10 cellular contexts compared by ENCODE assay signal in genomic region chr10:77416327-77417135, GRCh38.
DNase-seq lines count a peak whose midpoint lies in the region; ATAC-seq and TF ChIP-seq lines count a peak whose summit lies in the region.
"Had no signal": no experiment of that assay in that cellular context is flagged by ENCODE, and none has a peak within 500 bp of the region (broad histone marks: within the 10 kb centered on the region; RNA-seq: fewer than 3 reads in every experiment).

No MANE protein-coding gene starts in this region.

- ATAC-seq in naive thymus-derived CD4-positive, alpha-beta T cell, result no peak

- peaks cover 6% of the 10 kb centered on the region for H3K27me3 Mint-ChIP-seq in type B pancreatic cell
- peaks cover 0 to 6% (median 0%) of the 10 kb centered on the region in 5 donors for H3K27me3 Mint-ChIP-seq in naive thymus-derived CD4-positive, alpha-beta T cell

- peaks cover 29% of the 10 kb centered on the region for H3K4me1 Mint-ChIP-seq in type B pancreatic cell (ENCODE audit: unreplicated experiment)
- no peaks in the 10 kb centered on the region for H3K4me1 Mint-ChIP-seq in naive thymus-derived CD4-positive, alpha-beta T cell

- H3K36me3 ChIP-seq in ascending aorta, result no peaks in the 10 kb centered on the region
- no peaks in the 10 kb centered on the region for H3K36me3 ChIP-seq in naive thymus-derived CD4-positive, alpha-beta T cell (ENCODE audit: control insufficient read depth in 2 of 3, insufficient read depth in 3 of 3, low read length in 3 of 3)

- no peak for TF ChIP-seq POLR2A in lower leg skin (IDR thresholded peaks at IDR 0.05)

- intact Hi-C loops in ascending aorta (cut with DNase I), result loop anchor here (10.0 kb wide), 1 partner anchor 402 kb away; no protein-coding TSS in a partner anchor
- intact Hi-C loops in naive thymus-derived CD4-positive, alpha-beta T cell (cut with micrococcal nuclease), result no loop called here
- intact Hi-C loops in lower leg skin (cut with DNase I; ENCODE audit: low total_unique reads), result no loop called here

- H3K27me3 ChIP-seq in ascending aorta, result no peaks in the 10 kb centered on the region
- H3K27me3 ChIP-seq in naive thymus-derived CD4-positive, alpha-beta T cell (ENCODE audit: control insufficient read depth in 2 of 2, insufficient read depth in 2 of 2, low read length in 2 of 2), result no peaks in the 10 kb centered on the region

- H3K9me3 ChIP-seq in ascending aorta, result no peaks in the 10 kb centered on the region
- H3K9me3 ChIP-seq in naive thymus-derived CD4-positive, alpha-beta T cell (ENCODE audit: control insufficient read depth in 2 of 3, low read length in 3 of 3), result no peaks in the 10 kb centered on the region

- H3K36me3 Mint-ChIP-seq in type B pancreatic cell, result no peaks in the 10 kb centered on the region
- no peaks in the 10 kb centered on the region for H3K36me3 Mint-ChIP-seq in naive thymus-derived CD4-positive, alpha-beta T cell

- H3K4me3 Mint-ChIP-seq in type B pancreatic cell, result no peak overlapping the region
- H3K4me3 Mint-ChIP-seq in naive thymus-derived CD4-positive, alpha-beta T cell, result no peak overlapping the region

- no peaks in the 10 kb centered on the region for H3K9me3 Mint-ChIP-seq in type B pancreatic cell
- no peaks in the 10 kb centered on the region for H3K9me3 Mint-ChIP-seq in naive thymus-derived CD4-positive, alpha-beta T cell

- TF ChIP-seq CTCF in ascending aorta (IDR thresholded peaks at IDR 0.05) (no peak), type B pancreatic cell (conservative IDR thresholded peaks at IDR 0.05) (no peak), lower leg skin (IDR thresholded peaks at IDR 0.05) (no peak)

- DNase-seq in H4 (ENCODE audit: low spot score) (peak; percentile 83), ascending aorta (ENCODE audit: low spot score in 2 of 2) (peak in 1 of 2 donors; percentile 74), islet precursor cell (peak; percentile 78), type B pancreatic cell (ENCODE audit: extremely low spot score, unreplicated experiment) (no peak), HPDE6-E6E7 (ENCODE audit: extremely low spot score) (no peak), middle frontal gyrus (ENCODE audit: extremely low spot score, low spot score) (no peak), lower leg skin (ENCODE audit: low spot score in 2 of 2) (no peak)
- DNase-seq in naive thymus-derived CD4-positive, alpha-beta T cell, result no peak
- DNase-seq: activated CD4-positive, alpha-beta T cell treated with anti-CD3 and anti-CD28 coated beads, Interleukin-2, amount 50 U/mL, for 1 hour; glutamatergic neuron had no signal

- peak overlapping the region; percentile 93 to 98 for H3K27ac ChIP-seq in ascending aorta
- H3K27ac ChIP-seq in naive thymus-derived CD4-positive, alpha-beta T cell (ENCODE audit: low read depth, low read length), result no peak overlapping the region

- H3K27ac Mint-ChIP-seq in type B pancreatic cell, result peak overlapping the region; percentile 19
- H3K27ac Mint-ChIP-seq in naive thymus-derived CD4-positive, alpha-beta T cell, result no peak overlapping the region

- H3K4me1 ChIP-seq in ascending aorta, result peaks cover 18 to 89% of the 10 kb centered on the region in 2 donors
- H3K4me1 ChIP-seq in naive thymus-derived CD4-positive, alpha-beta T cell (ENCODE audit: control insufficient read depth in 2 of 2, insufficient read depth in 2 of 2, low read length in 2 of 2), result no peaks in the 10 kb centered on the region

- H3K4me3 ChIP-seq in ascending aorta (no peak overlapping the region), lower leg skin (ENCODE audit: low read depth, poor library complexity, severe bottlenecking) (no peak overlapping the region)
- no peak overlapping the region for H3K4me3 ChIP-seq in naive thymus-derived CD4-positive, alpha-beta T cell (ENCODE audit: low read length)

- WGBS in lower leg skin, 2 donors, result 80 to 89% methylated on average over 14 of the region's 14 CpGs

- CTCF ChIA-PET in naive thymus-derived CD4-positive, alpha-beta T cell (lab: Charles Lee), result no interaction called here

- POLR2A ChIA-PET in naive thymus-derived CD4-positive, alpha-beta T cell (lab: Charles Lee), result no interaction called here

Comparison
In these comparisons a context has a peak if more than half of its experiments do, and no peak if none do; other contexts are left out.
1. DNase-seq: peak in H4 (single experiment) and islet precursor cell (single experiment); none in type B pancreatic cell (single experiment), HPDE6-E6E7 (single experiment), middle frontal gyrus (single experiment), naive thymus-derived CD4-positive, alpha-beta T cell (0 of 9) and lower leg skin (0 of 2).